Comparison of ENCODE assay signal across 15 cellular contexts in the genomic region with DNA sequence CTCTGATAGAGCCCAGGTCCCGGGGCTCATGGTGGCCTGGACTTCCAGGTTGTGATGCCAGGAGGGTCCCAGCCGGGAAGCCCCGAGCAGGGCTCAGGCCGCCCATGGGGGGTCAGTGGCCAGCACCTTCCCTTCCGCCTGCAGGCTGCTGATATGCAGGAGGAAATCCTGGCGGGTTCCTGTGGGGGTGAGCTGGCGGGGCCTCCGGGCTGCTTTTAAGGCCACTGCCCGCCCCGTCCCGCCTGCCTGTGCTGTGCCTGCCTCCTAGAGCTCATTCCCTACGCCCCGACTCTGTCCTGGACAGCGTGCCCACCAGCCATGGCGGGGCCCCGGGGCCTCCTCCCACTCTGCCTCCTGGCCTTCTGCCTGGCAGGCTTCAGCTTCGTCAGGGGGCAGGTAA. TPM values are rescaled to one million over a fixed set of nuclear protein-coding genes. Genes with fewer than 3 reads are reported as not detected.
DNase-seq lines count a peak whose midpoint lies in the region; ATAC-seq and TF ChIP-seq lines count a peak whose summit lies in the region.
"Had no signal": no experiment of that assay in that cellular context is flagged by ENCODE, and none has a peak within 500 bp of the region (broad histone marks: within the 10 kb centered on the region; RNA-seq: fewer than 3 reads in every experiment).

A gene with protein sequence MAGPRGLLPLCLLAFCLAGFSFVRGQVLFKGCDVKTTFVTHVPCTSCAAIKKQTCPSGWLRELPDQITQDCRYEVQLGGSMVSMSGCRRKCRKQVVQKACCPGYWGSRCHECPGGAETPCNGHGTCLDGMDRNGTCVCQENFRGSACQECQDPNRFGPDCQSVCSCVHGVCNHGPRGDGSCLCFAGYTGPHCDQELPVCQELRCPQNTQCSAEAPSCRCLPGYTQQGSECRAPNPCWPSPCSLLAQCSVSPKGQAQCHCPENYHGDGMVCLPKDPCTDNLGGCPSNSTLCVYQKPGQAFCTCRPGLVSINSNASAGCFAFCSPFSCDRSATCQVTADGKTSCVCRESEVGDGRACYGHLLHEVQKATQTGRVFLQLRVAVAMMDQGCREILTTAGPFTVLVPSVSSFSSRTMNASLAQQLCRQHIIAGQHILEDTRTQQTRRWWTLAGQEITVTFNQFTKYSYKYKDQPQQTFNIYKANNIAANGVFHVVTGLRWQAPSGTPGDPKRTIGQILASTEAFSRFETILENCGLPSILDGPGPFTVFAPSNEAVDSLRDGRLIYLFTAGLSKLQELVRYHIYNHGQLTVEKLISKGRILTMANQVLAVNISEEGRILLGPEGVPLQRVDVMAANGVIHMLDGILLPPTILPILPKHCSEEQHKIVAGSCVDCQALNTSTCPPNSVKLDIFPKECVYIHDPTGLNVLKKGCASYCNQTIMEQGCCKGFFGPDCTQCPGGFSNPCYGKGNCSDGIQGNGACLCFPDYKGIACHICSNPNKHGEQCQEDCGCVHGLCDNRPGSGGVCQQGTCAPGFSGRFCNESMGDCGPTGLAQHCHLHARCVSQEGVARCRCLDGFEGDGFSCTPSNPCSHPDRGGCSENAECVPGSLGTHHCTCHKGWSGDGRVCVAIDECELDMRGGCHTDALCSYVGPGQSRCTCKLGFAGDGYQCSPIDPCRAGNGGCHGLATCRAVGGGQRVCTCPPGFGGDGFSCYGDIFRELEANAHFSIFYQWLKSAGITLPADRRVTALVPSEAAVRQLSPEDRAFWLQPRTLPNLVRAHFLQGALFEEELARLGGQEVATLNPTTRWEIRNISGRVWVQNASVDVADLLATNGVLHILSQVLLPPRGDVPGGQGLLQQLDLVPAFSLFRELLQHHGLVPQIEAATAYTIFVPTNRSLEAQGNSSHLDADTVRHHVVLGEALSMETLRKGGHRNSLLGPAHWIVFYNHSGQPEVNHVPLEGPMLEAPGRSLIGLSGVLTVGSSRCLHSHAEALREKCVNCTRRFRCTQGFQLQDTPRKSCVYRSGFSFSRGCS (N-terminal part only) (plus strand): TSS at position 243 of the 400 bp plus-strand sequence. CDS start 76 bp downstream, at position 319.

- H2BK120ac ChIP-seq in IMR-90 (ENCODE audit: low read depth, low read length): no peak within 1 kb of the TSS

- in situ Hi-C loops in IMR-90 (cut with MboI; ENCODE audit: low sequenced_read_pairs) (no loop called here), gastrocnemius medialis (cut with MboI; ENCODE audit: low sequenced_read_pairs in 4 of 4) (no loop called here)

- no peak within 1 kb of the TSS for H4K91ac ChIP-seq in IMR-90 (ENCODE audit: insufficient read depth, low read depth, low read length)

- H3K27ac ChIP-seq in IMR-90 (ENCODE audit: insufficient read depth, low read length) (no peak within 1 kb of the TSS), coronary artery (peak within 1 kb of the TSS in 1 of 2 donors; percentile 85), left lung (peak within 1 kb of the TSS; percentile 39 to 86), gastrocnemius medialis (peak within 1 kb of the TSS; percentile 61 to 70 (median 66))
- H3K27ac ChIP-seq: foreskin keratinocyte, HL-60 had no signal

- TF ChIP-seq CTCF in IMR-90 (conservative IDR thresholded peaks at IDR 0.05; ENCODE audit: low read depth, low read length) (no peak), coronary artery (IDR thresholded peaks at IDR 0.05) (no peak), left lung (IDR thresholded peaks at IDR 0.05) (no peak), gastrocnemius medialis (IDR thresholded peaks at IDR 0.05 in 4 of 5, conservative IDR thresholded peaks at IDR 0.05 in 1 of 5) (no peak)

- no peaks in the 10 kb centered on the region for H3K9me3 ChIP-seq in IMR-90 (ENCODE audit: control insufficient read depth, insufficient read depth, low read length)
- H3K9me3 ChIP-seq in left lung: no peaks in the 10 kb centered on the region
- no peaks in the 10 kb centered on the region for H3K9me3 ChIP-seq in gastrocnemius medialis

- peak within 1 kb of the TSS; percentile 76; the same call in 1 of the 2 replicates for H3K4ac ChIP-seq in IMR-90 (ENCODE audit: low read depth, low read length)

- 68% methylated on average over 2 of the region's 17 CpGs; no CpG with 5 or more reads in 1 of the 2 experiments for WGBS in IMR-90 (ENCODE audit: extremely low coverage in 2 of 2, insufficient read length in 1 of 2), 2 experiments

- no peaks in the 10 kb centered on the region for H3K27me3 ChIP-seq in IMR-90 (ENCODE audit: control insufficient read depth, insufficient read depth, low read length)
- peaks cover 0 to 22% of the 10 kb centered on the region in 2 donors for H3K27me3 ChIP-seq in left lung
- no peaks in the 10 kb centered on the region for H3K27me3 ChIP-seq in gastrocnemius medialis
- H3K27me3 ChIP-seq: foreskin keratinocyte had no signal

- H3K56ac ChIP-seq in IMR-90 (ENCODE audit: extremely low read depth, insufficient read depth, low read length): no peak within 1 kb of the TSS

- H2BK15ac ChIP-seq in IMR-90 (ENCODE audit: low read depth, low read length): no peak within 1 kb of the TSS

- H2BK5ac ChIP-seq in IMR-90 (ENCODE audit: low read depth, low read length, poor library complexity, severe bottlenecking): no peak within 1 kb of the TSS

- POLR2A ChIA-PET in IMR-90 (lab: Charles Lee; ENCODE audit: unreplicated experiment): no interaction called here

- dilution Hi-C loops in IMR-90 (cut with HindIII; ENCODE audit: low sequenced_read_pairs, unreplicated experiment): no loop called here

- no peak within 1 kb of the TSS for H4K5ac ChIP-seq in IMR-90 (ENCODE audit: low read depth, low read length)

- H4K8ac ChIP-seq in IMR-90 (ENCODE audit: low read depth in 2 of 2, low read length in 2 of 2): no peak within 1 kb of the TSS

- H3K4me1 ChIP-seq in IMR-90 (ENCODE audit: control insufficient read depth, insufficient read depth, low read length) (peaks cover 9% of the 10 kb centered on the region; the same call in 1 of the 2 replicates), left lung (peaks cover 18 to 95% of the 10 kb centered on the region in 2 donors), gastrocnemius medialis (peaks cover 26 to 30% of the 10 kb centered on the region in 2 donors)
- H3K4me1 ChIP-seq: foreskin keratinocyte had no signal

- no peak for TF ChIP-seq RAD21 in IMR-90 (IDR thresholded peaks at IDR 0.05; ENCODE audit: low read length)

- H4K20me1 ChIP-seq in IMR-90 (ENCODE audit: insufficient read depth, low read length): peaks cover 12% of the 10 kb centered on the region; the same call in 1 of the 2 replicates

- no TSS peak for BruUV-seq in IMR-90 (replicated peaks; lab: Mats Ljungman, UMichigan)

- ATAC-seq in IMR-90 (ENCODE audit: low read depth) (no peak), left lung (peak; percentile 36), gastrocnemius medialis (peak in 1 of 2 donors; percentile 40), HG02840 (IDR thresholded peaks at IDR 0.05; ENCODE audit: low FRiP score, unreplicated experiment) (no peak)

- H3K9me1 ChIP-seq in IMR-90 (ENCODE audit: insufficient read depth, low read length): peaks cover 10% of the 10 kb centered on the region

- no peak within 1 kb of the TSS for H3K23ac ChIP-seq in IMR-90 (ENCODE audit: low read depth, low read length)

- H2AK9ac ChIP-seq in IMR-90 (replicated peaks; ENCODE audit: low read depth, low read length, poor library complexity): peak within 1 kb of the TSS; percentile 78

- H3K36me3 ChIP-seq in IMR-90 (ENCODE audit: control insufficient read depth, insufficient read depth, low read length) (peaks cover 32% of the 10 kb centered on the region), left lung (peaks cover 0 to 32% of the 10 kb centered on the region in 2 donors), gastrocnemius medialis (peaks cover 0 to 30% of the 10 kb centered on the region in 2 donors)

- H3K14ac ChIP-seq in IMR-90 (replicated peaks; ENCODE audit: low read depth, low read length): 0 out of 2 replicates have a peak within 1 kb of the TSS, but pooled peaks have one; percentile 29

- peak within 1 kb of the TSS; percentile 44 for H2AFZ ChIP-seq in IMR-90 (replicated peaks; ENCODE audit: low read length, poor library complexity)

- H3K9ac ChIP-seq in IMR-90 (ENCODE audit: low read depth, low read length): no peak within 1 kb of the TSS

- intact Hi-C loops in IMR-90 (cut with micrococcal nuclease) (no loop called here), left lung (cut with DNase I) (no loop called here), gastrocnemius medialis (cut with DNase I; ENCODE audit: low total_unique reads) (no loop called here)

- peaks cover 0 to 5% of the 10 kb centered on the region in 2 experiments; a peak in 2 of 4 replicates for H3K79me1 ChIP-seq in IMR-90 (ENCODE audit: low read depth in 1 of 2, low read length in 2 of 2)

- no peak within 1 kb of the TSS for H3K18ac ChIP-seq in IMR-90 (ENCODE audit: low read depth, low read length)

- CTCF ChIA-PET in IMR-90 (lab: Yijun Ruan, JAX): no interaction called here

- no peak within 1 kb of the TSS for H3K4me3 ChIP-seq in IMR-90 (ENCODE audit: insufficient read depth, low read depth, low read length)
- peak within 1 kb of the TSS; percentile 65 for H3K4me3 ChIP-seq in coronary artery
- peak within 1 kb of the TSS; percentile 6 to 51 for H3K4me3 ChIP-seq in left lung
- peak within 1 kb of the TSS; percentile 37 to 47 (median 41) for H3K4me3 ChIP-seq in gastrocnemius medialis

- no peak within 1 kb of the TSS for H3K4me2 ChIP-seq in IMR-90 (ENCODE audit: low read depth, low read length)

- TF ChIP-seq POLR2A in IMR-90 (IDR thresholded peaks at IDR 0.05; ENCODE audit: low read depth, low read length) (no peak), gastrocnemius medialis (IDR thresholded peaks at IDR 0.05) (no peak)

- H2BK20ac ChIP-seq in IMR-90 (ENCODE audit: low read depth, low read length): no peak within 1 kb of the TSS

- H2AK5ac ChIP-seq in IMR-90 (ENCODE audit: low read depth, low read length): peak within 1 kb of the TSS; percentile 54

- no peak for DNase-seq in IMR-90
- no peak for DNase-seq in coronary artery (ENCODE audit: low spot score)
- no peak for DNase-seq in left lung
- DNase-seq in gastrocnemius medialis: peak in 1 of 2 donors; percentile 26
- DNase-seq in NCI-H524 treated with DMSO at 0.1 percent for 48 hours (lab: John Stamatoyannopoulos, UW): no peak
- DNase-seq in NCI-H748 treated with DMSO at 0.1 percent for 48 hours (lab: John Stamatoyannopoulos, UW): no peak
- no peak for DNase-seq in midbrain (lab: John Stamatoyannopoulos, UW)
- DNase-seq: activated gamma-delta T cell; CD4-positive, alpha-beta T cell; foreskin keratinocyte; retina; T-helper 1 cell had no signal

TF ChIP-seq in IMR-90, 13 proteins besides CTCF, POLR2A, EP300 and RAD21 (continues in another document):
- TF ChIP-seq MXI1 (IDR thresholded peaks at IDR 0.05; ENCODE audit: borderline replicate concordance, low read depth, low read length) (no peak), FOS (IDR thresholded peaks at IDR 0.05; ENCODE audit: low read depth, low read length) (no peak), SMC3 (IDR thresholded peaks at IDR 0.05; ENCODE audit: low read depth, low read length) (no peak), MAZ (IDR thresholded peaks at IDR 0.05; ENCODE audit: borderline replicate concordance, low read depth, low read length) (no peak)

RNA-seq across cellular contexts. Expression of the gene that starts here (rescaled TPM):
- total RNA-seq in IMR-90 (2012; rRNA removed): not detected in 2 replicates
- polyA plus RNA-seq in IMR-90 (2012; rRNA removed): 0.04 TPM in 1 of 2 replicates, not detected in the other
- 0.04 TPM in 1 of 2 replicates, not detected in the other for polyA plus RNA-seq in IMR-90 (2012; cell fraction: cytosol; rRNA removed)
- 0.24 and 0.60 TPM in 2 replicates for polyA plus RNA-seq in IMR-90 (2012; cell fraction: nucleus; rRNA removed; ENCODE audit: low replicate concordance)
- total RNA-seq in left lung: 100 to 1,000 TPM; 122 to 334 TPM
- 10 to 100 TPM; 10.3 to 27.2 (median 23.3) TPM for total RNA-seq in gastrocnemius medialis
- total RNA-seq: foreskin keratinocyte, H4 had no signal

Comparison
In these comparisons a context has a peak if more than half of its experiments do, and no peak if none do; other contexts are left out.
1. RNA of the gene that starts here (total RNA-seq): 122 to 334 TPM in left lung and 10.3 to 27.2 TPM in gastrocnemius medialis; not detected in IMR-90; every median in the first group is over 10 times any median in the second.
2. RNA of the gene that starts here (total RNA-seq): 122 to 334 TPM in left lung; 10.3 to 27.2 TPM in gastrocnemius medialis; every median in the first group is over 4 times any median in the second.